In the genomic region with DNA sequence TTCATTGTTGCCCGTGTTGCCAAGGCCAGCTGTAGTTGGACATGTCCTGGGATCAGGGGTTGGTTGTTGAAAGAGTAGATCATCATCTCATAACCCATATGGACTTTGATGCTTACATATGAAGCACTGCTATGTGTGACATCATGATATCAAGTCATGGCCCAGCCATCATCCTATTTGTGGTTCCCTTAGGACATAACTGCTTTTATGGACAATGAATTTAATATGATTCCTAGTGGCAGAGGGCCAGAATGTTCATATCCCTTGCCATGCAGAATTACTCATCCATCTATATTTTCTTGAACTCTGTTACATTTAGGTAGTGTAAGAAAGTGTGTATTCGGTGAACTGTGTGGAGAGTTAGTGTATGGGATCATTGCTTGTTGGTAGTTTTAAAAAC, we compare ENCODE assay signal across 21 cellular contexts.
DNase-seq lines count a peak whose midpoint lies in the region; ATAC-seq and TF ChIP-seq lines count a peak whose summit lies in the region.
"Had no signal": no experiment of that assay in that cellular context is flagged by ENCODE, and none has a peak within 500 bp of the region (broad histone marks: within the 10 kb centered on the region; RNA-seq: fewer than 3 reads in every experiment).

No MANE protein-coding gene starts in this region.

- H3K23ac ChIP-seq in mesenchymal stem cell (ENCODE audit: low read length in 2 of 2) = no peak overlapping the region

- no peak overlapping the region for H4K91ac ChIP-seq in mesenchymal stem cell (ENCODE audit: low read length)

- no peak overlapping the region for H3K9ac ChIP-seq in mesenchymal stem cell (ENCODE audit: low read length)

- H3K4me1 ChIP-seq in BE2C (peaks cover 49% of the 10 kb centered on the region), mesenchymal stem cell (ENCODE audit: control insufficient read depth, insufficient read depth, low read depth, low read length) (no peaks in the 10 kb centered on the region)

- no CpG with 5 or more reads among the region's 2 CpGs for WGBS in mesenchymal stem cell

- H2BK12ac ChIP-seq in mesenchymal stem cell (ENCODE audit: low read length in 2 of 2) = no peak overlapping the region

- no peak for ATAC-seq in GM21447 (IDR thresholded peaks at IDR 0.05; ENCODE audit: unreplicated experiment)

- H2BK120ac ChIP-seq in mesenchymal stem cell (ENCODE audit: low read depth, low read length) = no peak overlapping the region

- H2BK5ac ChIP-seq in mesenchymal stem cell (ENCODE audit: low read depth, low read length, poor library complexity, severe bottlenecking) = no peak overlapping the region

- no peak overlapping the region for H2AFZ ChIP-seq in mesenchymal stem cell (ENCODE audit: low read depth, low read length)
- H2AFZ ChIP-seq: PC-9 had no signal

- H3K27me3 ChIP-seq in BE2C (no peaks in the 10 kb centered on the region), mesenchymal stem cell (ENCODE audit: control insufficient read depth in 1 of 2, insufficient read depth in 1 of 2, low read length in 2 of 2) (no peaks in the 10 kb centered on the region)

- no peak overlapping the region for H3K4me3 ChIP-seq in BE2C (ENCODE audit: low read depth, low read length)
- H3K4me3 ChIP-seq in choroid plexus epithelial cell (ENCODE audit: low read depth, low read length) = no peak overlapping the region
- H3K4me3 ChIP-seq in mesenchymal stem cell (ENCODE audit: insufficient read depth in 1 of 2, low read depth in 1 of 2, low read length in 2 of 2) = no peak overlapping the region
- H3K4me3 ChIP-seq: PC-9 had no signal

- H3K36me3 ChIP-seq in BE2C (no peaks in the 10 kb centered on the region), mesenchymal stem cell (ENCODE audit: control insufficient read depth in 1 of 2, insufficient read depth in 2 of 2, low read depth in 1 of 2, low read length in 2 of 2) (peaks cover 0 to 4% of the 10 kb centered on the region in 2 experiments)

- no peak overlapping the region for H3K14ac ChIP-seq in mesenchymal stem cell (ENCODE audit: low read length in 2 of 2)

- H3K9me3 ChIP-seq in BE2C = no peaks in the 10 kb centered on the region
- H3K9me3 ChIP-seq in mesenchymal stem cell (ENCODE audit: control insufficient read depth, low read length) = no peaks in the 10 kb centered on the region

- no peak for TF ChIP-seq CTCF in BE2C (IDR thresholded peaks at IDR 0.05; ENCODE audit: low read depth, low read length)
- no peak for TF ChIP-seq CTCF in choroid plexus epithelial cell (conservative IDR thresholded peaks at IDR 0.05; ENCODE audit: low read depth, low read length)

- no peak overlapping the region for H3K4ac ChIP-seq in mesenchymal stem cell (ENCODE audit: low read depth in 1 of 2, low read length in 2 of 2)

- H3K18ac ChIP-seq in mesenchymal stem cell (ENCODE audit: low read depth in 1 of 2, low read length in 2 of 2) = no peak overlapping the region

- no peak overlapping the region for H3K4me2 ChIP-seq in mesenchymal stem cell (ENCODE audit: low read length, poor library complexity, severe bottlenecking)
- H3K4me2 ChIP-seq: PC-9 had no signal

- H3K27ac ChIP-seq in mesenchymal stem cell (ENCODE audit: low read length, poor library complexity, severe bottlenecking) = no peak overlapping the region
- H3K27ac ChIP-seq: PC-9, RWPE1 had no signal

- H2AK5ac ChIP-seq in mesenchymal stem cell (ENCODE audit: low read length, severe bottlenecking) = no peak overlapping the region

- no peak overlapping the region for H2BK15ac ChIP-seq in mesenchymal stem cell (ENCODE audit: low read depth, poor library complexity, severe bottlenecking)

- H4K8ac ChIP-seq in mesenchymal stem cell (ENCODE audit: low read length) = no peak overlapping the region

- H3K79me1 ChIP-seq in mesenchymal stem cell (replicated peaks; ENCODE audit: low read length, poor library complexity, severe bottlenecking) = peaks cover 7% of the 10 kb centered on the region

- peak; percentile 65 for DNase-seq in BE2C
- peak; percentile 34 for DNase-seq in NCI-H446 treated with DMSO at 0.1 percent for 48 hours (lab: John Stamatoyannopoulos, UW)
- DNase-seq in choroid plexus epithelial cell (ENCODE audit: low read depth) = peak; percentile 3
- DNase-seq in iris pigment epithelial cell (ENCODE audit: low read depth) = peak; percentile 14
- DNase-seq in NCI-H1105 (lab: John Stamatoyannopoulos, UW) = no peak
- DNase-seq in mesenchymal stem cell = no peak
- DNase-seq in activated effector memory CD4-positive, alpha-beta T cell treated with anti-CD3 and anti-CD28 coated beads, Interleukin-2, amount 50 U/mL, for 16 hours = no peak
- DNase-seq: 8988T, DMS79 treated with DMSO at 0.1 percent for 48 hours, GDM1, H9, Kasumi-1, NCI-H1092 treated with DMSO at 0.1 percent for 48 hours, NCI-H1694, NCI-H2081 treated with DMSO at 0.1 percent for 48 hours, NCI-H510A, NCI-H82, PC-9, SIG-M5 had no signal

Comparison
In these comparisons a context has a peak if more than half of its experiments do, and no peak if none do; other contexts are left out.
1. DNase-seq: peak in BE2C (single experiment), NCI-H446 treated with DMSO at 0.1 percent for 48 hours (single experiment), choroid plexus epithelial cell (single experiment) and iris pigment epithelial cell (single experiment); none in NCI-H1105 (single experiment), mesenchymal stem cell (single experiment) and activated effector memory CD4-positive, alpha-beta T cell treated with anti-CD3 and anti-CD28 coated beads, Interleukin-2, amount 50 U/mL, for 16 hours (single experiment).